8 cellular contexts compared by ENCODE assay signal in genomic region chr19:47157455-47158321, GRCh38.
DNase-seq lines count a peak whose midpoint lies in the region; ATAC-seq and TF ChIP-seq lines count a peak whose summit lies in the region.

No MANE protein-coding gene starts in this region.

- H3K27me3 ChIP-seq in layer of hippocampus (ENCODE audit: control insufficient read depth, insufficient read depth, low read length) = no peaks in the 10 kb centered on the region

- H3K36me3 Mint-ChIP-seq in stimulated activated naive CD8-positive, alpha-beta T cell treated with anti-CD3 and anti-CD28 coated beads, Interleukin-15, Interleukin-2, amounts not matched to agents 100 ng/mL and 50 ng/mL, for 24 hours (ENCODE audit: low read depth) = peaks cover 65% of the 10 kb centered on the region

- no peak for ATAC-seq in GM21390 (IDR thresholded peaks at IDR 0.05; ENCODE audit: unreplicated experiment)
- ATAC-seq in HG02588 (IDR thresholded peaks at IDR 0.05; ENCODE audit: unreplicated experiment) = no peak

- no peak for TF ChIP-seq CTCF in choroid plexus epithelial cell (conservative IDR thresholded peaks at IDR 0.05; ENCODE audit: low read depth, low read length)

- peaks cover 74% of the 10 kb centered on the region for H3K4me1 Mint-ChIP-seq in stimulated activated naive CD8-positive, alpha-beta T cell treated with anti-CD3 and anti-CD28 coated beads, Interleukin-15, Interleukin-2, amounts not matched to agents 100 ng/mL and 50 ng/mL, for 24 hours (ENCODE audit: low read depth)

- no peaks in the 10 kb centered on the region for H3K9me3 Mint-ChIP-seq in stimulated activated naive CD8-positive, alpha-beta T cell treated with anti-CD3 and anti-CD28 coated beads, Interleukin-15, Interleukin-2, amounts not matched to agents 100 ng/mL and 50 ng/mL, for 24 hours

- no peaks in the 10 kb centered on the region for H3K27me3 Mint-ChIP-seq in stimulated activated naive CD8-positive, alpha-beta T cell treated with anti-CD3 and anti-CD28 coated beads, Interleukin-15, Interleukin-2, amounts not matched to agents 100 ng/mL and 50 ng/mL, for 24 hours

- H3K4me3 Mint-ChIP-seq in stimulated activated naive CD8-positive, alpha-beta T cell treated with anti-CD3 and anti-CD28 coated beads, Interleukin-15, Interleukin-2, amounts not matched to agents 100 ng/mL and 50 ng/mL, for 24 hours = peak overlapping the region; percentile 65

- H3K27ac ChIP-seq in layer of hippocampus (ENCODE audit: low read depth, low read length) = peak overlapping the region; percentile 32

- peak overlapping the region; percentile 89 for H3K27ac Mint-ChIP-seq in stimulated activated naive CD8-positive, alpha-beta T cell treated with anti-CD3 and anti-CD28 coated beads, Interleukin-15, Interleukin-2, amounts not matched to agents 100 ng/mL and 50 ng/mL, for 24 hours

- peak; percentile 35 for DNase-seq in SKM-1 treated with dmso at 0.1 percent for 144 hours (lab: John Stamatoyannopoulos, UW; ENCODE audit: unreplicated experiment)
- DNase-seq in SKM-1 (lab: John Stamatoyannopoulos, UW; ENCODE audit: unreplicated experiment) = no peak
- peak; percentile 17 for DNase-seq in T follicular helper cell (ENCODE audit: low read depth)
- peak; percentile 79 for DNase-seq in choroid plexus epithelial cell (ENCODE audit: low read depth)

- no peak overlapping the region for H3K4me3 ChIP-seq in choroid plexus epithelial cell (ENCODE audit: low read depth, low read length)
